In genomic region chr2:52327641-52328040, GRCh38 we compare ENCODE assay signal across 2 cellular contexts.
TF ChIP-seq lines count a peak whose summit lies in the region.

No MANE protein-coding gene starts in this region.

TF ChIP-seq in HepG2, 621 proteins besides CTCF, POLR2A, EP300 and RAD21:
- TF ChIP-seq ZNF160 (CRISPR knock-in tag; IDR thresholded peaks at IDR 0.05) (peak; percentile 99), TEF (CRISPR knock-in tag; IDR thresholded peaks at IDR 0.05) (no peak), HNF4A (CRISPR knock-in tag; IDR thresholded peaks at IDR 0.05) (no peak)

TF ChIP-seq in K562, 482 proteins besides CTCF, POLR2A, EP300 and RAD21:
- TF ChIP-seq ARID3B (CRISPR knock-in tag; IDR thresholded peaks at IDR 0.05; ENCODE audit: borderline replicate concordance) (no peak), NR2C1 (IDR thresholded peaks at IDR 0.05) (no peak), NR2C1 (tag; IDR thresholded peaks at IDR 0.05) (no peak), HNRNPL (IDR thresholded peaks at IDR 0.05; ENCODE audit: low read depth, low read length) (no peak), MAFG (tag; conservative IDR thresholded peaks at IDR 0.05) (no peak), VEZF1 (CRISPR knock-in tag; IDR thresholded peaks at IDR 0.05) (no peak), TRIM28 (IDR thresholded peaks at IDR 0.05) (peak; percentile 42; the same call in 1 of the 2 replicates), ZNF77 (CRISPR knock-in tag; IDR thresholded peaks at IDR 0.05) (no peak)
